9 cellular contexts compared by ENCODE assay signal in the genomic region with DNA sequence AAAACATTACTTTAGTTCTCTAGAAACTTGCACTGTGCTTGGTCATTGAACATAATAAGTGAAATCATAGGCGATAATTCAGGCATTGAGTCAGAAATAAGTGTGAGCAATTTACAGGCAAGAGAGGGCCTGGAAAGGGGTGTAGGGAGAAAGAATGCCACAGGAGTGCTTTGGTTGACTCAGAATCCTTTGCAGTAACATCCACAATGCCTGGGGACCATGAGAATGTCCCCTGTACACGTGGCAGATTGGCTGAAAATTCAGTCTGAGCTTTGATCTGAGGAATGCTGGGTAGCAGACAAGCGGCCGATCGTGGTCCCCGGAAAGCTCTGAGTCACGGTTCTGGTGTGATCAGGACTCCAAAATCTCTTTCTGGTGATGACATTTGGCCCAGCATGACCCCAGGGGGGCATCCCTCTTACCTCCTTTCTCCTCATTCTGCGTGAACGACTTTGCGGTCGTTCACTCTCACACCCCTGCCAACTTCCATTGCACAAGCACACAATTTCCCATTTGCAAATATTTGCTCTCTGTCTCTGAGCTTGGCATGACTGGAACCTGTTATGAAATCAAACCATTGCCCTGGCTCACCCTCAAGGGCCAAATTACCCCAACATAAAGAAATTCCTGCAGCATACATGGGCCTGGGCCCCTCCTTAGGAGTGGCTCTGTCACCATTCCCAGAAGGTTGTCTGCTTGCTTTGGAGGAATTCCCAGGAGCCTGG.
DNase-seq lines count a peak whose midpoint lies in the region; ATAC-seq and TF ChIP-seq lines count a peak whose summit lies in the region.
"Had no signal": no experiment of that assay in that cellular context is flagged by ENCODE, and none has a peak within 500 bp of the region (broad histone marks: within the 10 kb centered on the region; RNA-seq: fewer than 3 reads in every experiment).

No MANE protein-coding gene starts in this region.

- H3K4me3 Mint-ChIP-seq in natural killer cell treated with Interleukin-12 subunit alpha and Interleukin-12 subunit beta and Interleukin-15 and Interleukin-18, amount 100 ng/mL, for 72 hours, result no peak overlapping the region

- H3K27me3 Mint-ChIP-seq in natural killer cell treated with Interleukin-12 subunit alpha and Interleukin-12 subunit beta and Interleukin-15 and Interleukin-18, amount 100 ng/mL, for 72 hours, result no peaks in the 10 kb centered on the region

- H3K27ac ChIP-seq in esophagus squamous epithelium, result peak overlapping the region; percentile 45 to 81 (median 70)

- H3K4me1 ChIP-seq in esophagus squamous epithelium, result peaks cover 17 to 32% (median 21%) of the 10 kb centered on the region in 3 donors

- intact Hi-C loops in esophagus squamous epithelium (cut with DNase I), result no loop called here

- 10 to 42% methylated on average over 10 to 11 of the region's 11 CpGs for WGBS in esophagus squamous epithelium, 2 donors

- H3K4me3 ChIP-seq in esophagus squamous epithelium, result peak overlapping the region in 1 of 4 donors; percentile 5

- no peaks in the 10 kb centered on the region for H3K9me3 ChIP-seq in esophagus squamous epithelium

- H3K36me3 Mint-ChIP-seq in natural killer cell treated with Interleukin-12 subunit alpha and Interleukin-12 subunit beta and Interleukin-15 and Interleukin-18, amount 100 ng/mL, for 72 hours, result no peaks in the 10 kb centered on the region

- ATAC-seq in omental fat pad (ENCODE audit: low FRiP score), result peak; percentile 86
- ATAC-seq in HG02763 (IDR thresholded peaks at IDR 0.05; ENCODE audit: unreplicated experiment), result no peak
- no peak for ATAC-seq in HG02623 (IDR thresholded peaks at IDR 0.05; ENCODE audit: unreplicated experiment)
- ATAC-seq in natural killer cell treated with Interleukin-12 subunit alpha and Interleukin-12 subunit beta and Interleukin-15 and Interleukin-18, amount 100 ng/mL, for 72 hours, result no peak

- TF ChIP-seq POLR2A in esophagus squamous epithelium (IDR thresholded peaks at IDR 0.05), result no peak

- H3K27me3 ChIP-seq in esophagus squamous epithelium, result no peaks in the 10 kb centered on the region

- H3K27ac Mint-ChIP-seq in natural killer cell treated with Interleukin-12 subunit alpha and Interleukin-12 subunit beta and Interleukin-15 and Interleukin-18, amount 100 ng/mL, for 72 hours, result no peak overlapping the region

- in situ Hi-C loops in Caki2 (cut with HindIII; ENCODE audit: low pct_unique_long_range_greater_than_20kb, low sequenced_read_pairs), result no loop called here

- H3K4me1 Mint-ChIP-seq in natural killer cell treated with Interleukin-12 subunit alpha and Interleukin-12 subunit beta and Interleukin-15 and Interleukin-18, amount 100 ng/mL, for 72 hours (ENCODE audit: low read depth in 2 of 2), result peaks cover 3 to 5% of the 10 kb centered on the region in 2 donors

- TF ChIP-seq CTCF in esophagus squamous epithelium (IDR thresholded peaks at IDR 0.05) (no peak), omental fat pad (IDR thresholded peaks at IDR 0.05) (no peak)

- DNase-seq in Caki2 (ENCODE audit: low read depth) (peak; percentile 28), NCI-H226 (peak; percentile 70), esophagus squamous epithelium (lab: John Stamatoyannopoulos, UW) (no peak), omental fat pad (ENCODE audit: low spot score) (no peak), NCI-H510A treated with DMSO at 0.1 percent for 48 hours (lab: John Stamatoyannopoulos, UW) (no peak)
- no peak for DNase-seq in natural killer cell treated with Interleukin-12 subunit alpha and Interleukin-12 subunit beta and Interleukin-15 and Interleukin-18, amount 100 ng/mL, for 72 hours (ENCODE audit: low spot score)
- DNase-seq: SW 1271 had no signal

- H3K9me3 Mint-ChIP-seq in natural killer cell treated with Interleukin-12 subunit alpha and Interleukin-12 subunit beta and Interleukin-15 and Interleukin-18, amount 100 ng/mL, for 72 hours, result no peaks in the 10 kb centered on the region

- peaks cover 0 to 28% (median 0%) of the 10 kb centered on the region in 3 donors for H3K36me3 ChIP-seq in esophagus squamous epithelium

Comparison
In these comparisons a context has a peak if more than half of its experiments do, and no peak if none do; other contexts are left out.
1. DNase-seq: peak in Caki2 (single experiment) and NCI-H226 (single experiment); none in esophagus squamous epithelium (single experiment), omental fat pad (single experiment), NCI-H510A treated with DMSO at 0.1 percent for 48 hours (single experiment) and natural killer cell treated with Interleukin-12 subunit alpha and Interleukin-12 subunit beta and Interleukin-15 and Interleukin-18, amount 100 ng/mL, for 72 hours (single experiment).